In the genomic region with DNA sequence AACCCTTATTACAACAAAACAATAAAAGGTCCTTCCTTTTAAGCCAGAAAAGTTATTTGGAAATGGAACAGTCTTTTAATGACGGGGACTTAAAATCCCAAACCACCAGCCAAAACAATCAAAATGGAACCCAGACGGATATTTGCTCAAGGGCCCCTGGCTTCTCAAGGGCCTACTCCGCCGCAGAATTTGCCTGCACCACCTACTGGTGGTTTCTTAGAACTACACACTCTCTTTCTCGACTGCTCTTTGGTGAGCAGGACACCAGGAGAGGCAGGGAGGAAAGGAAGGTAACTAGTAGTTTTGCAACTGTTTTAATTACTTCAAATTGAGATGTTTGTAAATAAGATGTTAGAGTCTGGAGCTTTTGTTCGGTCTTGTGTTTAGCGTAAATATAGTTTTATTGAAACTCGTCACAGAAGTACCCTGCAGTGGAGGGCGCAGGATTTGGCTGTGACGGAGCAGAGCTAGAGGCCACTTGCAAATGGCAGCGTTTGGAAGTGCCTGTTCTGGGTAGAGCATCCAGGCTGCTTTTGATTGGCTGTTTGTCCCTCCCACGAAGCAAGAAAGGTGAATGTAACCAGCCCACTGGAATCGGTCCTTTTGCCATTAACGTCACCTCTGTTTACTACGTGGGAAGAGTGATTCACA, we compare ENCODE assay signal across 8 cellular contexts.
A peak's percentile ranks its signal among the peaks of the same experiment; 100 is the strongest.
DNase-seq lines count a peak whose midpoint lies in the region; ATAC-seq, FAIRE-seq and TF ChIP-seq lines count a peak whose summit lies in the region.

No MANE protein-coding gene starts in this region.

- TF ChIP-seq POLR2A in GM12878 (IDR thresholded peaks at IDR 0.05; ENCODE audit: low read depth, low read length) (no peak), right lobe of liver (IDR thresholded peaks at IDR 0.05) (no peak)

- H3K27me3 Mint-ChIP-seq in CD4-positive, alpha-beta T cell: peaks cover 8% of the 10 kb centered on the region

- BruUV-seq in GM12878 (replicated peaks; lab: Mats Ljungman, UMichigan): no TSS peak

- H4K20me1 ChIP-seq in GM12878 (ENCODE audit: control insufficient read depth, insufficient read depth): no peaks in the 10 kb centered on the region

- intact Hi-C loops in CD4-positive, alpha-beta T cell (cut with DNase I, micrococcal nuclease): loop anchor here (5.0 to 10.0 kb wide), 3 partner anchors 494 to 637 kb away; no protein-coding TSS in a partner anchor
- intact Hi-C loops in GM12878 (cut with micrococcal nuclease; ENCODE audit: unreplicated experiment): loop anchor here (10.0 kb wide), 1 partner anchor 293 kb away; no protein-coding TSS in a partner anchor
- intact Hi-C loops in right lobe of liver (cut with DNase I): loop anchor here in 1 of 2 donors (10.0 kb wide), 1 partner anchor 237 kb away; a partner anchor contains a TSS
- intact Hi-C loops in upper lobe of right lung (cut with DNase I): no loop called here

- RAD21 ChIA-PET in GM12878 (lab: Charles Lee; ENCODE audit: unreplicated experiment): no interaction called here

- H3K36me3 ChIP-seq in GM12878 (ENCODE audit: control insufficient read depth in 2 of 2, insufficient read depth in 2 of 2, low read length in 1 of 2): no peaks in the 10 kb centered on the region
- H3K36me3 ChIP-seq in right lobe of liver: no peaks in the 10 kb centered on the region
- no peaks in the 10 kb centered on the region for H3K36me3 ChIP-seq in upper lobe of right lung

- SMC1A ChIA-PET in GM12878 (lab: Charles Lee; ENCODE audit: uncharacterized antibody, unreplicated experiment): interaction anchor here (0.6 kb wide), 1 partner anchor 36 kb away, joined by 3 read pairs; no protein-coding TSS in a partner anchor

- TF ChIP-seq RAD21 in GM12878 (IDR thresholded peaks at IDR 0.05; ENCODE audit: insufficient read depth, low read depth, low read length): peak; percentile 55

- 49% methylated on average over 15 of the region's 15 CpGs for WGBS in GM12878 (ENCODE audit: insufficient coverage, insufficient replicate concordance, low lambda C conversion rate, missing lambda C conversion rate)
- WGBS in right lobe of liver (ENCODE audit: insufficient coverage, low coverage, low lambda C conversion rate, missing lambda C conversion rate): 52% methylated on average over 15 of the region's 15 CpGs

- H3K27ac ChIP-seq in CD4-positive, alpha-beta T cell (ENCODE audit: low read depth, low read length): no peak overlapping the region
- H3K27ac ChIP-seq in GM12878 (ENCODE audit: control insufficient read depth, insufficient read depth): no peak overlapping the region
- H3K27ac ChIP-seq in right lobe of liver: no peak overlapping the region
- H3K27ac ChIP-seq in upper lobe of right lung: no peak overlapping the region

- no peaks in the 10 kb centered on the region for H3K9me3 Mint-ChIP-seq in CD4-positive, alpha-beta T cell

- peaks cover 14% of the 10 kb centered on the region for H3K4me1 ChIP-seq in GM12878 (ENCODE audit: control insufficient read depth, insufficient read depth, low read length)
- no peaks in the 10 kb centered on the region for H3K4me1 ChIP-seq in right lobe of liver
- H3K4me1 ChIP-seq in upper lobe of right lung: peaks cover 38% of the 10 kb centered on the region

- no peak overlapping the region for H2AFZ ChIP-seq in GM12878 (ENCODE audit: control insufficient read depth, low read depth, low read length)

- TF ChIP-seq CTCF in CD4-positive, alpha-beta T cell (IDR thresholded peaks at IDR 0.05): peak; percentile 78
- TF ChIP-seq CTCF in GM12878 (IDR thresholded peaks at IDR 0.05 in 2 of 3, conservative IDR thresholded peaks at IDR 0.05 in 1 of 3; ENCODE audit: control insufficient read depth in 2 of 3, extremely low read depth in 1 of 3, insufficient read depth in 1 of 3, low read depth in 3 of 3, low read length in 3 of 3): peak; percentile 60 to 77 (median 73)
- TF ChIP-seq CTCF in right lobe of liver (IDR thresholded peaks at IDR 0.05): peak; percentile 71 to 84 (median 78)
- peak; percentile 77 for TF ChIP-seq CTCF in upper lobe of right lung (IDR thresholded peaks at IDR 0.05)

- H3K4me1 Mint-ChIP-seq in CD4-positive, alpha-beta T cell (ENCODE audit: low read depth): peaks cover 9% of the 10 kb centered on the region

- no peaks in the 10 kb centered on the region for H3K27me3 ChIP-seq in CD4-positive, alpha-beta T cell (ENCODE audit: control insufficient read depth, insufficient read depth, low read length)
- H3K27me3 ChIP-seq in GM12878 (replicated peaks in 1 of 2; ENCODE audit: control insufficient read depth in 2 of 2, insufficient read depth in 2 of 2, low read length in 1 of 2) (no peaks in the 10 kb centered on the region), right lobe of liver (no peaks in the 10 kb centered on the region), upper lobe of right lung (no peaks in the 10 kb centered on the region)

- no peak for TF ChIP-seq EP300 in GM12878 (IDR thresholded peaks at IDR 0.05; ENCODE audit: borderline replicate concordance in 1 of 2, control insufficient read depth in 1 of 2, low read depth in 2 of 2, low read length in 2 of 2)

- CTCF ChIA-PET in CD4-positive, alpha-beta T cell (lab: Charles Lee): no interaction called here
- CTCF ChIA-PET in GM12878 (lab: Yijun Ruan, JAX): interaction anchor here (1.6 to 2.1 kb wide), 4 partner anchors 9 to 233 kb away, joined by 5 to 14 read pairs (median 8); no protein-coding TSS in a partner anchor

- POLR2A ChIA-PET in CD4-positive, alpha-beta T cell (lab: Charles Lee): no interaction called here
- POLR2A ChIA-PET in GM12878 (lab: Charles Lee): no interaction called here

- H3K4me3 Mint-ChIP-seq in CD4-positive, alpha-beta T cell: no peak overlapping the region

- no peaks in the 10 kb centered on the region for H3K9me3 ChIP-seq in CD4-positive, alpha-beta T cell (ENCODE audit: control insufficient read depth, low read length)
- no peaks in the 10 kb centered on the region for H3K9me3 ChIP-seq in GM12878 (replicated peaks; ENCODE audit: control insufficient read depth, insufficient read depth, low read length)
- H3K9me3 ChIP-seq in right lobe of liver: no peaks in the 10 kb centered on the region
- no peaks in the 10 kb centered on the region for H3K9me3 ChIP-seq in upper lobe of right lung

- no peak overlapping the region for H3K9ac ChIP-seq in GM12878 (ENCODE audit: control insufficient read depth, insufficient read depth, low read length)

- H3K36me3 Mint-ChIP-seq in CD4-positive, alpha-beta T cell (ENCODE audit: low read depth): no peaks in the 10 kb centered on the region

- no peak overlapping the region for H3K4me2 ChIP-seq in GM12878 (ENCODE audit: control insufficient read depth, insufficient read depth)

- ATAC-seq in CD4-positive, alpha-beta T cell (ENCODE audit: poor library complexity): peak; percentile 39
- ATAC-seq in GM12878 (peak; percentile 90), right lobe of liver (peak; percentile 61 to 83 (median 70)), upper lobe of right lung (peak; percentile 59), HG02623 (IDR thresholded peaks at IDR 0.05; ENCODE audit: unreplicated experiment) (no peak), GM18861 (IDR thresholded peaks at IDR 0.05; ENCODE audit: unreplicated experiment) (no peak)

- in situ Hi-C loops in GM12878 (cut with MboI): no loop called here

- FAIRE-seq in GM18507 (lab: Jason Lieb, UNC): peak; percentile 86
- no peak for FAIRE-seq in GM12878 (lab: Jason Lieb, UNC)

- H3K4me3 ChIP-seq in GM12878 (no peak overlapping the region), right lobe of liver (no peak overlapping the region), upper lobe of right lung (no peak overlapping the region)

- no peaks in the 10 kb centered on the region for H3K79me2 ChIP-seq in GM12878 (ENCODE audit: control insufficient read depth, insufficient read depth, low read length)

- no peak overlapping the region for H3K27ac Mint-ChIP-seq in CD4-positive, alpha-beta T cell

- DNase-seq in CD4-positive, alpha-beta T cell: peak in 3 of 10 experiments; percentile 7 to 12 (median 8)
- DNase-seq in GM18507 (ENCODE audit: extremely low spot score, insufficient read length, low read depth) (peak; percentile 55), NCI-H82 treated with DMSO at 0.1 percent for 48 hours (lab: John Stamatoyannopoulos, UW; ENCODE audit: unreplicated experiment) (peak; percentile 34), GM12878 (ENCODE audit: low read depth, low spot score) (no peak), right lobe of liver (no peak), upper lobe of right lung (no peak)

TF ChIP-seq in GM12878, 131 proteins besides CTCF, POLR2A, EP300 and RAD21:
- peak; percentile 98 for TF ChIP-seq POU2F2 (IDR thresholded peaks at IDR 0.05; ENCODE audit: borderline replicate concordance, low read depth, low read length)
- no peak for TF ChIP-seq MXI1 (IDR thresholded peaks at IDR 0.05; ENCODE audit: low read depth, low read length)
- peak; percentile 62; the same call in 1 of the 2 replicates for TF ChIP-seq SMC3 (IDR thresholded peaks at IDR 0.05; ENCODE audit: borderline replicate concordance, low read length)
- no peak for TF ChIP-seq NR2C1 (IDR thresholded peaks at IDR 0.05)
- TF ChIP-seq YY1 (IDR thresholded peaks at IDR 0.05; ENCODE audit: low read depth, low read length): peak; percentile 63
- TF ChIP-seq RUNX3 (IDR thresholded peaks at IDR 0.05; ENCODE audit: low read length): peak; percentile 52; the same call in 1 of the 2 replicates

Comparison
In these comparisons a context has a peak if more than half of its experiments do, and no peak if none do; other contexts are left out.
1. ATAC-seq: peak in CD4-positive, alpha-beta T cell (single experiment), GM12878 (single experiment), right lobe of liver (4 of 4) and upper lobe of right lung (single experiment); none in HG02623 (single experiment) and GM18861 (single experiment).
2. DNase-seq: peak in GM18507 (single experiment) and NCI-H82 treated with DMSO at 0.1 percent for 48 hours (single experiment); none in GM12878 (single experiment), right lobe of liver (0 of 3) and upper lobe of right lung (single experiment).
3. Peak in every context shown above with its lines, with median percentiles within 50 percentile points of each other: CTCF ChIP-seq.